ENCODE assay signal across 13 cellular contexts in genomic region chr5:137310051-137310730, GRCh38.
DNase-seq lines count a peak whose midpoint lies in the region; ATAC-seq and TF ChIP-seq lines count a peak whose summit lies in the region.
"Had no signal": no experiment of that assay in that cellular context is flagged by ENCODE, and none has a peak within 500 bp of the region (broad histone marks: within the 10 kb centered on the region; RNA-seq: fewer than 3 reads in every experiment).

No MANE protein-coding gene starts in this region.

- TF ChIP-seq CTCF in SK-N-SH (IDR thresholded peaks at IDR 0.05) (no peak), fibroblast of the aortic adventitia (IDR thresholded peaks at IDR 0.05; ENCODE audit: insufficient read depth, low read length) (no peak), thoracic aorta (IDR thresholded peaks at IDR 0.05) (no peak)

- no peaks in the 10 kb centered on the region for H4K20me1 ChIP-seq in SK-N-SH (ENCODE audit: insufficient read depth)

- H3K9me3 ChIP-seq in SK-N-SH (no peaks in the 10 kb centered on the region), thoracic aorta (no peaks in the 10 kb centered on the region)

- H3K4me3 ChIP-seq in SK-N-SH (ENCODE audit: low read depth in 2 of 2, low read length in 1 of 2) (no peak overlapping the region), fibroblast of the aortic adventitia (ENCODE audit: low read depth, low read length) (no peak overlapping the region), thoracic aorta (no peak overlapping the region)

- WGBS in SK-N-SH (ENCODE audit: low lambda C conversion rate): 42% methylated on average over 5 of the region's 5 CpGs

- H3K27ac ChIP-seq in SK-N-SH (ENCODE audit: low read depth in 2 of 2, low read length in 1 of 2): peak overlapping the region in 1 of 2 experiments; percentile 78; a peak in 2 of 4 replicates
- H3K27ac ChIP-seq in thoracic aorta: peak overlapping the region in 1 of 2 donors; percentile 38

- peaks cover 14% of the 10 kb centered on the region for H3F3A ChIP-seq in SK-N-SH (replicated peaks; ENCODE audit: insufficient read depth)

- DNase-seq in NCI-H146 (lab: John Stamatoyannopoulos, UW) (peak; percentile 1), NCI-H146 treated with DMSO at 0.1 percent for 48 hours (lab: John Stamatoyannopoulos, UW; ENCODE audit: unreplicated experiment) (no peak), SK-N-SH (no peak), fibroblast of the aortic adventitia (ENCODE audit: low read depth) (peak; percentile 97), thoracic aorta (ENCODE audit: low spot score) (no peak), retina (no peak), UCSD-AML1 (lab: John Stamatoyannopoulos, UW; ENCODE audit: unreplicated experiment) (no peak), GOT3 (lab: John Stamatoyannopoulos, UW) (no peak)
- DNase-seq: activated CD4-positive, alpha-beta T cell treated with anti-CD3 and anti-CD28 coated beads, Interleukin-2, amount 50 U/mL, for 1 hour; activated naive CD4-positive, alpha-beta T cell treated with anti-CD3 and anti-CD28 coated beads for 36 hours; NCI-H1436 treated with DMSO at 0.1 percent for 48 hours; SHP77; stimulated activated CD4-positive, alpha-beta T cell treated with anti-CD3 and anti-CD28 coated beads, Interleukin-2, amount 100 ng/mL, for 48 hours had no signal

- peak overlapping the region; percentile 59 for H3K4me2 ChIP-seq in SK-N-SH

- no peak overlapping the region for H2AFZ ChIP-seq in SK-N-SH (ENCODE audit: low read depth)

- peaks cover 20% of the 10 kb centered on the region for H3K79me2 ChIP-seq in SK-N-SH (ENCODE audit: insufficient read depth)

- H3K9ac ChIP-seq in SK-N-SH: peak overlapping the region; percentile 37; the same call in 1 of the 2 replicates

- POLR2A ChIA-PET in SK-N-SH (lab: Yijun Ruan, JAX): no interaction called here

- H3K36me3 ChIP-seq in SK-N-SH (replicated peaks in 1 of 2; ENCODE audit: control insufficient read depth in 1 of 2, insufficient read depth in 2 of 2, low read length in 1 of 2): no peaks in the 10 kb centered on the region
- no peaks in the 10 kb centered on the region for H3K36me3 ChIP-seq in thoracic aorta

- TF ChIP-seq RAD21 in SK-N-SH (IDR thresholded peaks at IDR 0.05; ENCODE audit: low read length): no peak

- no peaks in the 10 kb centered on the region for H3K9me2 ChIP-seq in SK-N-SH

- H3K27me3 ChIP-seq in SK-N-SH (ENCODE audit: insufficient read depth) (no peaks in the 10 kb centered on the region), thoracic aorta (replicated peaks; ENCODE audit: insufficient read depth) (no peaks in the 10 kb centered on the region)

- peak; percentile 66 for ATAC-seq in thoracic aorta (ENCODE audit: insufficient number of reproducible peaks, low FRiP score, low read depth)

- H3K4me1 ChIP-seq in SK-N-SH (ENCODE audit: control insufficient read depth in 1 of 2, insufficient read depth in 2 of 2, low read depth in 1 of 2, low read length in 1 of 2) (peaks cover 12 to 23% of the 10 kb centered on the region in 2 experiments), thoracic aorta (ENCODE audit: control insufficient read depth in 1 of 2, low read depth in 2 of 2) (peaks cover 8 to 23% of the 10 kb centered on the region in 2 donors)

- CTCF ChIA-PET in SK-N-SH (lab: Yijun Ruan, JAX): interaction anchor here (1.2 to 3.4 kb wide), 2 partner anchors 8 to 11 kb away, joined by 4 to 34 read pairs; no protein-coding TSS in a partner anchor

- peak in 1 of 2 experiments; percentile 56; a peak in 2 of 4 replicates for TF ChIP-seq EP300 in SK-N-SH (IDR thresholded peaks at IDR 0.05; ENCODE audit: borderline replicate concordance in 1 of 2, low read depth in 1 of 2, low read length in 1 of 2)

TF ChIP-seq in SK-N-SH, 30 proteins besides CTCF, POLR2A, EP300 and RAD21 (continues in another document):
- TF ChIP-seq RFX5 (IDR thresholded peaks at IDR 0.05; ENCODE audit: low read length) (no peak), CHD2 (IDR thresholded peaks at IDR 0.05; ENCODE audit: low read length, partially characterized antibody) (no peak), MEF2A (IDR thresholded peaks at IDR 0.05; ENCODE audit: borderline replicate concordance, low read depth) (0 out of 2 replicates have a peak, but pooled peaks have one; percentile 14), TCF12 (IDR thresholded peaks at IDR 0.05) (peak; percentile 69), SMC3 (IDR thresholded peaks at IDR 0.05; ENCODE audit: low read depth, low read length) (no peak), FOXJ3 (CRISPR knock-in tag; IDR thresholded peaks at IDR 0.05) (no peak), MAX (IDR thresholded peaks at IDR 0.05; ENCODE audit: low read depth) (no peak), NFIC (IDR thresholded peaks at IDR 0.05; ENCODE audit: borderline replicate concordance) (peak; percentile 69), MXI1 (IDR thresholded peaks at IDR 0.05; ENCODE audit: low read depth, low read length) (no peak), REST (IDR thresholded peaks at IDR 0.05; ENCODE audit: low read depth, low read length) (no peak), YY1 (IDR thresholded peaks at IDR 0.05; ENCODE audit: low read depth) (no peak), TAF1 (IDR thresholded peaks at IDR 0.05; ENCODE audit: borderline replicate concordance, low read depth, low read length) (no peak), RCOR1 (IDR thresholded peaks at IDR 0.05; ENCODE audit: low read length) (no peak), PBX3 (IDR thresholded peaks at IDR 0.05) (peak; percentile 81), IRF3 (IDR thresholded peaks at IDR 0.05; ENCODE audit: low read depth, low read length) (no peak), FOSL2 (IDR thresholded peaks at IDR 0.05; ENCODE audit: borderline replicate concordance, low read depth) (peak; percentile 86), GATA2 (CRISPR knock-in tag; IDR thresholded peaks at IDR 0.05) (no peak), SIN3A (IDR thresholded peaks at IDR 0.05; ENCODE audit: borderline replicate concordance, low read depth, low read length) (no peak), RXRA (IDR thresholded peaks at IDR 0.05; ENCODE audit: borderline replicate concordance, low read depth) (no peak)

Comparison
In these comparisons a context has a peak if more than half of its experiments do, and no peak if none do; other contexts are left out.
1. DNase-seq: peak in NCI-H146 (single experiment) and fibroblast of the aortic adventitia (single experiment); none in NCI-H146 treated with DMSO at 0.1 percent for 48 hours (single experiment), SK-N-SH (single experiment), thoracic aorta (single experiment), retina (single experiment), UCSD-AML1 (single experiment) and GOT3 (single experiment).